12 cellular contexts compared by ENCODE assay signal in the genomic region with DNA sequence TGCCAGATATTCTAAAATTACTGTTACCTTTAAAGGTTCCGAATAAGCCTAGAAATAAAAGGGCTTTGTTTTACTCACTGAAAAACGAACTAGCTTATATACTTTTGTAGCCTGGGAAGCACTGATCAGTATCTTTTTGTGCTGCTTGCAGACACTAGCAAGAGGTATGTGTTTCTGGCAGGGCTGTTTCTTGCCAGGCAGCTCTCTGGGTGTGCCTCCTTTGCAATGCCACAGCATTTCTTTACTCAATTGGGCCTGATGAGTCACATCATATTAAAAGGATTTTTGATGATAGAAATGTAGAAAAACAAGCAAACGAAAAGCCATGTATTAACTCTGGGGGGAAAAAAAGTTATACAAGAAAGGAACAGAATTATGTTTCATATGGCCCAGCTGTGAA. TPM values are rescaled to one million over a fixed set of nuclear protein-coding genes. Genes with fewer than 3 reads are reported as not detected.
DNase-seq lines count a peak whose midpoint lies in the region; ATAC-seq and TF ChIP-seq lines count a peak whose summit lies in the region.
"Had no signal": no experiment of that assay in that cellular context is flagged by ENCODE, and none has a peak within 500 bp of the region (broad histone marks: within the 10 kb centered on the region; RNA-seq: fewer than 3 reads in every experiment).

No MANE protein-coding gene starts in this region.

- H3K9ac ChIP-seq in MM.1S (ENCODE audit: low read length), result no peak overlapping the region

- H3K4me3 ChIP-seq in left lung (no peak overlapping the region), MM.1S (ENCODE audit: low read length) (no peak overlapping the region)
- H3K4me3 ChIP-seq: cardiac muscle cell, tibial nerve had no signal

- intact Hi-C loops in left lung (cut with DNase I), result no loop called here

- peak; percentile 83 for DNase-seq in AG08396 (ENCODE audit: low spot score)
- peak; percentile 61 for DNase-seq in LHCN-M2 (ENCODE audit: low read depth)
- no peak for DNase-seq in left lung
- DNase-seq in NCI-H2107 (lab: John Stamatoyannopoulos, UW), result no peak
- no peak for DNase-seq in glutamatergic neuron
- no peak for DNase-seq in MM.1S
- DNase-seq: NCI-H82, nephron progenitor cell had no signal

- H3K9me3 ChIP-seq in left lung (no peaks in the 10 kb centered on the region), MM.1S (replicated peaks; ENCODE audit: insufficient read depth, low read length) (no peaks in the 10 kb centered on the region)
- H3K9me3 ChIP-seq: tibial nerve had no signal

- H3K4me2 ChIP-seq in MM.1S (ENCODE audit: low read depth, low read length), result no peak overlapping the region

- H3K27me3 ChIP-seq in left lung, result no peaks in the 10 kb centered on the region
- no peaks in the 10 kb centered on the region for H3K27me3 ChIP-seq in MM.1S (replicated peaks; ENCODE audit: insufficient read depth, low read length)
- H3K27me3 ChIP-seq: cardiac muscle cell, tibial nerve had no signal

- peak overlapping the region; percentile 48 for H3K4me3 Mint-ChIP-seq in activated naive CD8-positive, alpha-beta T cell
- H3K4me3 Mint-ChIP-seq in glutamatergic neuron (ENCODE audit: unreplicated experiment), result no peak overlapping the region
- H3K4me3 Mint-ChIP-seq: nephron progenitor cell had no signal

- H4K20me1 ChIP-seq in MM.1S (ENCODE audit: insufficient read depth, low read length), result no peaks in the 10 kb centered on the region

- no peak overlapping the region for H2AFZ ChIP-seq in MM.1S (ENCODE audit: low read length)

- H3K79me2 ChIP-seq in MM.1S (ENCODE audit: low read length), result no peaks in the 10 kb centered on the region

- H3K4me1 Mint-ChIP-seq in activated naive CD8-positive, alpha-beta T cell (ENCODE audit: low read depth), result peaks cover 74% of the 10 kb centered on the region
- peaks cover 2% of the 10 kb centered on the region for H3K4me1 Mint-ChIP-seq in glutamatergic neuron (ENCODE audit: low read depth, unreplicated experiment)

- H3K36me3 Mint-ChIP-seq in activated naive CD8-positive, alpha-beta T cell, result no peaks in the 10 kb centered on the region
- H3K36me3 Mint-ChIP-seq in glutamatergic neuron (ENCODE audit: unreplicated experiment), result no peaks in the 10 kb centered on the region

- no peaks in the 10 kb centered on the region for H3K9me3 Mint-ChIP-seq in activated naive CD8-positive, alpha-beta T cell (ENCODE audit: low read depth)
- no peaks in the 10 kb centered on the region for H3K9me3 Mint-ChIP-seq in glutamatergic neuron (ENCODE audit: unreplicated experiment)
- H3K9me3 Mint-ChIP-seq: nephron progenitor cell had no signal

- peak overlapping the region in 1 of 2 donors; percentile 13 for H3K27ac ChIP-seq in left lung
- no peak overlapping the region for H3K27ac ChIP-seq in MM.1S (ENCODE audit: low read length)
- H3K27ac ChIP-seq: cardiac muscle cell, tibial nerve had no signal

- no peaks in the 10 kb centered on the region for H3F3A ChIP-seq in MM.1S (ENCODE audit: insufficient read depth, low read length)

- no peak for TF ChIP-seq CTCF in left lung (IDR thresholded peaks at IDR 0.05)
- TF ChIP-seq CTCF in glutamatergic neuron (IDR thresholded peaks at IDR 0.05; ENCODE audit: partially characterized antibody, unreplicated experiment), result no peak
- no peak for TF ChIP-seq CTCF in MM.1S (IDR thresholded peaks at IDR 0.05; ENCODE audit: low read length)

- H3K4me1 ChIP-seq in left lung, result peaks cover 5 to 16% of the 10 kb centered on the region in 2 donors
- no peaks in the 10 kb centered on the region for H3K4me1 ChIP-seq in MM.1S (ENCODE audit: low read length)

- peak overlapping the region; percentile 81 for H3K27ac Mint-ChIP-seq in activated naive CD8-positive, alpha-beta T cell
- H3K27ac Mint-ChIP-seq in glutamatergic neuron (ENCODE audit: unreplicated experiment), result no peak overlapping the region
- H3K27ac Mint-ChIP-seq: nephron progenitor cell had no signal

- ATAC-seq in left lung, result peak; percentile 67
- no peak for ATAC-seq in GM19324 (IDR thresholded peaks at IDR 0.05; ENCODE audit: low FRiP score, unreplicated experiment)

- H3K27me3 Mint-ChIP-seq in activated naive CD8-positive, alpha-beta T cell, result no peaks in the 10 kb centered on the region
- H3K27me3 Mint-ChIP-seq in glutamatergic neuron (ENCODE audit: unreplicated experiment), result no peaks in the 10 kb centered on the region

- H3K36me3 ChIP-seq in left lung (peaks cover 0 to 43% of the 10 kb centered on the region in 2 donors), MM.1S (replicated peaks; ENCODE audit: insufficient read depth, low read length) (no peaks in the 10 kb centered on the region)

- H3K9me2 ChIP-seq in MM.1S (replicated peaks; ENCODE audit: insufficient read depth, low read length), result no peaks in the 10 kb centered on the region

RNA-seq across cellular contexts. Expression of gene CD180, which starts 35.6 kb away (rescaled TPM):
- not detected in 2 replicates for total RNA-seq in LHCN-M2 (2014; rRNA removed)
- not detected for polyA plus RNA-seq in LHCN-M2 (2012)
- total RNA-seq in left lung, result 1 to 10 TPM; 3.1 to 9.4 TPM
- not detected for total RNA-seq in glutamatergic neuron (ENCODE audit: unreplicated experiment)
- total RNA-seq: cardiac muscle cell had no signal
- polyA plus RNA-seq: cardiac muscle cell had no signal

Comparison
In these comparisons a context has a peak if more than half of its experiments do, and no peak if none do; other contexts are left out.
1. DNase-seq: peak in AG08396 (single experiment) and LHCN-M2 (single experiment); none in left lung (0 of 2), NCI-H2107 (single experiment), glutamatergic neuron (single experiment) and MM.1S (single experiment).